ENCODE assay signal across 1 cellular context in genomic region chr9:129202613-129203555, GRCh38.
TF ChIP-seq lines count a peak whose summit lies in the region.

No MANE protein-coding gene starts in this region.

TF ChIP-seq in K562, 482 proteins besides CTCF, POLR2A, EP300 and RAD21 (continued from another document and continues in another):
- TF ChIP-seq, protein P1, sequence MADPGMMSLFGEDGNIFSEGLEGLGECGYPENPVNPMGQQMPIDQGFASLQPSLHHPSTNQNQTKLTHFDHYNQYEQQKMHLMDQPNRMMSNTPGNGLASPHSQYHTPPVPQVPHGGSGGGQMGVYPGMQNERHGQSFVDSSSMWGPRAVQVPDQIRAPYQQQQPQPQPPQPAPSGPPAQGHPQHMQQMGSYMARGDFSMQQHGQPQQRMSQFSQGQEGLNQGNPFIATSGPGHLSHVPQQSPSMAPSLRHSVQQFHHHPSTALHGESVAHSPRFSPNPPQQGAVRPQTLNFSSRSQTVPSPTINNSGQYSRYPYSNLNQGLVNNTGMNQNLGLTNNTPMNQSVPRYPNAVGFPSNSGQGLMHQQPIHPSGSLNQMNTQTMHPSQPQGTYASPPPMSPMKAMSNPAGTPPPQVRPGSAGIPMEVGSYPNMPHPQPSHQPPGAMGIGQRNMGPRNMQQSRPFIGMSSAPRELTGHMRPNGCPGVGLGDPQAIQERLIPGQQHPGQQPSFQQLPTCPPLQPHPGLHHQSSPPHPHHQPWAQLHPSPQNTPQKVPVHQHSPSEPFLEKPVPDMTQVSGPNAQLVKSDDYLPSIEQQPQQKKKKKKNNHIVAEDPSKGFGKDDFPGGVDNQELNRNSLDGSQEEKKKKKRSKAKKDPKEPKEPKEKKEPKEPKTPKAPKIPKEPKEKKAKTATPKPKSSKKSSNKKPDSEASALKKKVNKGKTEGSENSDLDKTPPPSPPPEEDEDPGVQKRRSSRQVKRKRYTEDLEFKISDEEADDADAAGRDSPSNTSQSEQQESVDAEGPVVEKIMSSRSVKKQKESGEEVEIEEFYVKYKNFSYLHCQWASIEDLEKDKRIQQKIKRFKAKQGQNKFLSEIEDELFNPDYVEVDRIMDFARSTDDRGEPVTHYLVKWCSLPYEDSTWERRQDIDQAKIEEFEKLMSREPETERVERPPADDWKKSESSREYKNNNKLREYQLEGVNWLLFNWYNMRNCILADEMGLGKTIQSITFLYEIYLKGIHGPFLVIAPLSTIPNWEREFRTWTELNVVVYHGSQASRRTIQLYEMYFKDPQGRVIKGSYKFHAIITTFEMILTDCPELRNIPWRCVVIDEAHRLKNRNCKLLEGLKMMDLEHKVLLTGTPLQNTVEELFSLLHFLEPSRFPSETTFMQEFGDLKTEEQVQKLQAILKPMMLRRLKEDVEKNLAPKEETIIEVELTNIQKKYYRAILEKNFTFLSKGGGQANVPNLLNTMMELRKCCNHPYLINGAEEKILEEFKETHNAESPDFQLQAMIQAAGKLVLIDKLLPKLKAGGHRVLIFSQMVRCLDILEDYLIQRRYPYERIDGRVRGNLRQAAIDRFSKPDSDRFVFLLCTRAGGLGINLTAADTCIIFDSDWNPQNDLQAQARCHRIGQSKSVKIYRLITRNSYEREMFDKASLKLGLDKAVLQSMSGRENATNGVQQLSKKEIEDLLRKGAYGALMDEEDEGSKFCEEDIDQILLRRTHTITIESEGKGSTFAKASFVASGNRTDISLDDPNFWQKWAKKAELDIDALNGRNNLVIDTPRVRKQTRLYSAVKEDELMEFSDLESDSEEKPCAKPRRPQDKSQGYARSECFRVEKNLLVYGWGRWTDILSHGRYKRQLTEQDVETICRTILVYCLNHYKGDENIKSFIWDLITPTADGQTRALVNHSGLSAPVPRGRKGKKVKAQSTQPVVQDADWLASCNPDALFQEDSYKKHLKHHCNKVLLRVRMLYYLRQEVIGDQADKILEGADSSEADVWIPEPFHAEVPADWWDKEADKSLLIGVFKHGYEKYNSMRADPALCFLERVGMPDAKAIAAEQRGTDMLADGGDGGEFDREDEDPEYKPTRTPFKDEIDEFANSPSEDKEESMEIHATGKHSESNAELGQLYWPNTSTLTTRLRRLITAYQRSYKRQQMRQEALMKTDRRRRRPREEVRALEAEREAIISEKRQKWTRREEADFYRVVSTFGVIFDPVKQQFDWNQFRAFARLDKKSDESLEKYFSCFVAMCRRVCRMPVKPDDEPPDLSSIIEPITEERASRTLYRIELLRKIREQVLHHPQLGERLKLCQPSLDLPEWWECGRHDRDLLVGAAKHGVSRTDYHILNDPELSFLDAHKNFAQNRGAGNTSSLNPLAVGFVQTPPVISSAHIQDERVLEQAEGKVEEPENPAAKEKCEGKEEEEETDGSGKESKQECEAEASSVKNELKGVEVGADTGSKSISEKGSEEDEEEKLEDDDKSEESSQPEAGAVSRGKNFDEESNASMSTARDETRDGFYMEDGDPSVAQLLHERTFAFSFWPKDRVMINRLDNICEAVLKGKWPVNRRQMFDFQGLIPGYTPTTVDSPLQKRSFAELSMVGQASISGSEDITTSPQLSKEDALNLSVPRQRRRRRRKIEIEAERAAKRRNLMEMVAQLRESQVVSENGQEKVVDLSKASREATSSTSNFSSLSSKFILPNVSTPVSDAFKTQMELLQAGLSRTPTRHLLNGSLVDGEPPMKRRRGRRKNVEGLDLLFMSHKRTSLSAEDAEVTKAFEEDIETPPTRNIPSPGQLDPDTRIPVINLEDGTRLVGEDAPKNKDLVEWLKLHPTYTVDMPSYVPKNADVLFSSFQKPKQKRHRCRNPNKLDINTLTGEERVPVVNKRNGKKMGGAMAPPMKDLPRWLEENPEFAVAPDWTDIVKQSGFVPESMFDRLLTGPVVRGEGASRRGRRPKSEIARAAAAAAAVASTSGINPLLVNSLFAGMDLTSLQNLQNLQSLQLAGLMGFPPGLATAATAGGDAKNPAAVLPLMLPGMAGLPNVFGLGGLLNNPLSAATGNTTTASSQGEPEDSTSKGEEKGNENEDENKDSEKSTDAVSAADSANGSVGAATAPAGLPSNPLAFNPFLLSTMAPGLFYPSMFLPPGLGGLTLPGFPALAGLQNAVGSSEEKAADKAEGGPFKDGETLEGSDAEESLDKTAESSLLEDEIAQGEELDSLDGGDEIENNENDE (IDR thresholded peaks at IDR 0.05; ENCODE audit: low read depth, low read length) = no peak
- TF ChIP-seq ZNF561 (CRISPR knock-in tag; conservative IDR thresholded peaks at IDR 0.05) (no peak), USF2 (CRISPR knock-in tag; IDR thresholded peaks at IDR 0.05) (no peak), SREBF2 (CRISPR knock-in tag; IDR thresholded peaks at IDR 0.05) (no peak), CHD1 (IDR thresholded peaks at IDR 0.05; ENCODE audit: low read length) (no peak), ZFPM2 (CRISPR knock-in tag; IDR thresholded peaks at IDR 0.05) (no peak), POLR2AphosphoS2 (IDR thresholded peaks at IDR 0.05; ENCODE audit: low read length) (no peak), FOXA1 (IDR thresholded peaks at IDR 0.05; ENCODE audit: borderline replicate concordance) (no peak), ARID1B (IDR thresholded peaks at IDR 0.05) (no peak), E4F1 (CRISPR knock-in tag; IDR thresholded peaks at IDR 0.05; ENCODE audit: borderline replicate concordance) (no peak), TEAD4 (IDR thresholded peaks at IDR 0.05; ENCODE audit: low read length) (no peak), TEAD4 (CRISPR knock-in tag; IDR thresholded peaks at IDR 0.05; ENCODE audit: borderline replicate concordance) (no peak), ZNF318 (IDR thresholded peaks at IDR 0.05; ENCODE audit: borderline replicate concordance in 1 of 2, low read depth in 1 of 2) (no peak), ZNF449 (CRISPR knock-in tag; IDR thresholded peaks at IDR 0.05) (no peak), GATA2 (CRISPR knock-in tag; IDR thresholded peaks at IDR 0.05) (no peak), E2F4 (CRISPR knock-in tag; IDR thresholded peaks at IDR 0.05; ENCODE audit: low read depth) (no peak), ZNF445 (CRISPR knock-in tag; IDR thresholded peaks at IDR 0.05; ENCODE audit: low read depth) (no peak), ZSCAN32 (CRISPR knock-in tag; IDR thresholded peaks at IDR 0.05) (no peak), POLR3A (IDR thresholded peaks at IDR 0.05; ENCODE audit: borderline replicate concordance, extremely low read depth, insufficient read depth, insufficient read length) (no peak), MEF2D (tag; conservative IDR thresholded peaks at IDR 0.05; ENCODE audit: low read depth) (no peak), RBM15 (IDR thresholded peaks at IDR 0.05; ENCODE audit: insufficient read depth, low read length) (no peak), ELF2 (CRISPR knock-in tag; IDR thresholded peaks at IDR 0.05) (no peak), NFATC3 (IDR thresholded peaks at IDR 0.05) (no peak)
- TF ChIP-seq, protein P2, sequence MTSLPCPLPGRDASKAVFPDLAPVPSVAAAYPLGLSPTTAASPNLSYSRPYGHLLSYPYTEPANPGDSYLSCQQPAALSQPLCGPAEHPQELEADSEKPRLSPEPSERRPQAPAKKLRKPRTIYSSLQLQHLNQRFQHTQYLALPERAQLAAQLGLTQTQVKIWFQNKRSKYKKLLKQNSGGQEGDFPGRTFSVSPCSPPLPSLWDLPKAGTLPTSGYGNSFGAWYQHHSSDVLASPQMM (CRISPR knock-in tag; IDR thresholded peaks at IDR 0.05) = no peak
- TF ChIP-seq, protein P3, sequence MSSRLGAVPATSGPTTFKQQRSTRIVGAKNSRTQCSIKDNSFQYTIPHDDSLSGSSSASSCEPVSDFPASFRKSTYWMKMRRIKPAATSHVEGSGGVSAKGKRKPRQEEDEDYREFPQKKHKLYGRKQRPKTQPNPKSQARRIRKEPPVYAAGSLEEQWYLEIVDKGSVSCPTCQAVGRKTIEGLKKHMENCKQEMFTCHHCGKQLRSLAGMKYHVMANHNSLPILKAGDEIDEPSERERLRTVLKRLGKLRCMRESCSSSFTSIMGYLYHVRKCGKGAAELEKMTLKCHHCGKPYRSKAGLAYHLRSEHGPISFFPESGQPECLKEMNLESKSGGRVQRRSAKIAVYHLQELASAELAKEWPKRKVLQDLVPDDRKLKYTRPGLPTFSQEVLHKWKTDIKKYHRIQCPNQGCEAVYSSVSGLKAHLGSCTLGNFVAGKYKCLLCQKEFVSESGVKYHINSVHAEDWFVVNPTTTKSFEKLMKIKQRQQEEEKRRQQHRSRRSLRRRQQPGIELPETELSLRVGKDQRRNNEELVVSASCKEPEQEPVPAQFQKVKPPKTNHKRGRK (tag; IDR thresholded peaks at IDR 0.05) = no peak
